In genomic region chr4:144295286-144295995, GRCh38 we compare ENCODE assay signal across 17 cellular contexts.
DNase-seq lines count a peak whose midpoint lies in the region; ATAC-seq, FAIRE-seq and TF ChIP-seq lines count a peak whose summit lies in the region.
"Had no signal": no experiment of that assay in that cellular context is flagged by ENCODE, and none has a peak within 500 bp of the region (broad histone marks: within the 10 kb centered on the region; RNA-seq: fewer than 3 reads in every experiment).

No MANE protein-coding gene starts in this region.

- DNase-seq in HFFc6 (peak; percentile 1), NCI-H226 (peak; percentile 53), bronchial epithelial cell (ENCODE audit: low read depth) (peak; percentile 88), keratinocyte (ENCODE audit: low read depth, low spot score) (no peak), NCI-H524 treated with DMSO at 0.1 percent for 48 hours (lab: John Stamatoyannopoulos, UW) (no peak)
- no peak for DNase-seq in activated CD4-positive, alpha-beta T cell treated with anti-CD3 and anti-CD28 coated beads, Interleukin-2, amount 50 U/mL, for 1 hour
- DNase-seq in activated T-cell treated with anti-CD3 and anti-CD28 coated beads, Interleukin-2, amount 50 U/mL, for 4 hours, result no peak
- DNase-seq: DMS 273 treated with DMSO at 0.1 percent for 48 hours, H7, NCI-H1436, NCI-H2029, NCI-H2171 treated with DMSO at 0.1 percent for 48 hours, NCI-H774 had no signal

- no peaks in the 10 kb centered on the region for H3K36me3 Mint-ChIP-seq in HFFc6 (ENCODE audit: low read depth)
- no peaks in the 10 kb centered on the region for H3K36me3 Mint-ChIP-seq in activated T-cell treated with anti-CD3 and anti-CD28 coated beads, Interleukin-2, amount 50 U/mL, for 4 hours (ENCODE audit: insufficient read depth)
- H3K36me3 Mint-ChIP-seq: CD14-positive monocyte had no signal

- no peaks in the 10 kb centered on the region for H3K36me3 ChIP-seq in bronchial epithelial cell (ENCODE audit: control insufficient read depth, insufficient read depth, low read length)
- no peaks in the 10 kb centered on the region for H3K36me3 ChIP-seq in keratinocyte (ENCODE audit: control insufficient read depth in 2 of 2, extremely low read depth in 1 of 2, insufficient read depth in 2 of 2, low read length in 2 of 2)

- H3K9ac ChIP-seq in keratinocyte (ENCODE audit: control insufficient read depth, extremely low read depth, insufficient read depth, low read length), result no peak overlapping the region

- dilution Hi-C loops in keratinocyte (cut with MboI; ENCODE audit: extremely low pct_ligation_motif_present, low sequenced_read_pairs), result no loop called here

- H3K4me2 ChIP-seq in keratinocyte (ENCODE audit: control insufficient read depth, extremely low read depth, insufficient read depth, low read depth, low read length), result no peak overlapping the region

- H3K79me2 ChIP-seq in keratinocyte (ENCODE audit: control insufficient read depth, insufficient read depth, low read length), result no peaks in the 10 kb centered on the region

- peaks cover 6% of the 10 kb centered on the region for H3K4me1 ChIP-seq in keratinocyte (ENCODE audit: control insufficient read depth, extremely low read depth, insufficient read depth, low read length)

- H3K4me3 ChIP-seq in bronchial epithelial cell (ENCODE audit: low read depth, low read length) (no peak overlapping the region), keratinocyte (ENCODE audit: control insufficient read depth in 2 of 3, extremely low read depth in 1 of 3, insufficient read depth in 2 of 3, low read depth in 1 of 3, low read length in 3 of 3) (no peak overlapping the region)
- H3K4me3 ChIP-seq: K562, SK-N-MC had no signal

- H3K9me3 ChIP-seq in keratinocyte (ENCODE audit: control insufficient read depth, low read depth, low read length), result no peaks in the 10 kb centered on the region

- no peak for TF ChIP-seq CTCF in HFFc6 (IDR thresholded peaks at IDR 0.05)
- no peak for TF ChIP-seq CTCF in bronchial epithelial cell (IDR thresholded peaks at IDR 0.05; ENCODE audit: insufficient read depth, low read length, severe bottlenecking)
- TF ChIP-seq CTCF in keratinocyte (optimal IDR thresholded peaks at IDR 0.05 in 1 of 3, IDR thresholded peaks at IDR 0.05 in 1 of 3, conservative IDR thresholded peaks at IDR 0.05 in 1 of 3; ENCODE audit: extremely low read depth in 1 of 3, insufficient read depth in 2 of 3, low read length in 3 of 3), result no peak

- H4K20me1 ChIP-seq in keratinocyte (ENCODE audit: control insufficient read depth, extremely low read depth, insufficient read depth, low read length), result no peaks in the 10 kb centered on the region

- no peak overlapping the region; the same call in 1 of the 2 replicates for H3K27ac Mint-ChIP-seq in HFFc6
- H3K27ac Mint-ChIP-seq: CD14-positive monocyte had no signal

- no peaks in the 10 kb centered on the region for H3K9me1 ChIP-seq in keratinocyte (ENCODE audit: control insufficient read depth, extremely low read depth, insufficient read depth, low read length)

- H3K27me3 Mint-ChIP-seq in HFFc6 (ENCODE audit: insufficient read depth), result no peaks in the 10 kb centered on the region
- peaks cover under 1% of the 10 kb centered on the region for H3K27me3 Mint-ChIP-seq in activated T-cell treated with anti-CD3 and anti-CD28 coated beads, Interleukin-2, amount 50 U/mL, for 4 hours (ENCODE audit: low read depth)

- FAIRE-seq in bronchial epithelial cell (lab: Jason Lieb, UNC), result no peak
- peak; percentile 13 for FAIRE-seq in keratinocyte (lab: Jason Lieb, UNC)
- FAIRE-seq: GM19239, K562 had no signal

- H3K27me3 ChIP-seq in bronchial epithelial cell (ENCODE audit: control insufficient read depth, insufficient read depth, low read length), result no peaks in the 10 kb centered on the region
- no peaks in the 10 kb centered on the region for H3K27me3 ChIP-seq in keratinocyte (ENCODE audit: control insufficient read depth, extremely low read depth, insufficient read depth, low read length)

- H2AFZ ChIP-seq in keratinocyte (ENCODE audit: control insufficient read depth, low read length), result no peak overlapping the region

- H3K27ac ChIP-seq in keratinocyte (ENCODE audit: control insufficient read depth, insufficient read depth, low read length), result no peak overlapping the region
- H3K27ac ChIP-seq: SK-N-MC had no signal

- H3K9me3 Mint-ChIP-seq in HFFc6, result no peaks in the 10 kb centered on the region
- no peaks in the 10 kb centered on the region for H3K9me3 Mint-ChIP-seq in activated T-cell treated with anti-CD3 and anti-CD28 coated beads, Interleukin-2, amount 50 U/mL, for 4 hours
- H3K9me3 Mint-ChIP-seq: CD14-positive monocyte had no signal

- peak overlapping the region; percentile 45; the same call in 1 of the 2 replicates for H3K4me3 Mint-ChIP-seq in HFFc6
- H3K4me3 Mint-ChIP-seq in activated T-cell treated with anti-CD3 and anti-CD28 coated beads, Interleukin-2, amount 50 U/mL, for 4 hours, result no peak overlapping the region
- H3K4me3 Mint-ChIP-seq: CD14-positive monocyte had no signal

- ATAC-seq in activated T-cell treated with anti-CD3 and anti-CD28 coated beads, Interleukin-2, amount 50 U/mL, for 4 hours, result no peak
- ATAC-seq: K562 had no signal

- H3K4me1 Mint-ChIP-seq in HFFc6 (ENCODE audit: low read depth), result peaks cover 15% of the 10 kb centered on the region; the same call in 1 of the 2 replicates
- H3K4me1 Mint-ChIP-seq in activated T-cell treated with anti-CD3 and anti-CD28 coated beads, Interleukin-2, amount 50 U/mL, for 4 hours (ENCODE audit: low read depth), result no peaks in the 10 kb centered on the region
- H3K4me1 Mint-ChIP-seq: CD14-positive monocyte had no signal

Comparison
In these comparisons a context has a peak if more than half of its experiments do, and no peak if none do; other contexts are left out.
1. DNase-seq: peak in HFFc6 (single experiment), NCI-H226 (single experiment) and bronchial epithelial cell (single experiment); none in keratinocyte (single experiment), activated CD4-positive, alpha-beta T cell treated with anti-CD3 and anti-CD28 coated beads, Interleukin-2, amount 50 U/mL, for 1 hour (single experiment), NCI-H524 treated with DMSO at 0.1 percent for 48 hours (single experiment) and activated T-cell treated with anti-CD3 and anti-CD28 coated beads, Interleukin-2, amount 50 U/mL, for 4 hours (single experiment).